In the genomic region with DNA sequence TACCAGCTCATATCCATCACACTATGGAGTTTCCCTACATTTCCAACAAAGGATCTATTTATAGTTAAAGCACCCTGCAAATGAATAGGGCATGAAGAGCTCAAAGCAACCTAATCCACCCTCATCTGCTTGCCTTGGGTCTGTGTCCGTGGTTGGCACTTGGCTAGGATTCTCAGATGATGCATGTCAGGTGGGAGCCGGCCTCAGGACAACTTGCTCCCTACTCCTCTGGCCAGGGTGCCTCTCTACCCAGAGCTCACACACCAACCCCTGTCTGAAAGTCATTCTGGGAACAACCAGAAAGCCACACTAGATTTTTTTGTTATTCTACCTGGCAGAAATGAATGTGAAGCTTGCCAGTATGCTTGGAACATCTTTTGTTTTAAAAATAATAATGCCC, we compare ENCODE assay signal across 13 cellular contexts. TPM values are rescaled to one million over a fixed set of nuclear protein-coding genes. Genes with fewer than 3 reads are reported as not detected.
DNase-seq lines count a peak whose midpoint lies in the region; ATAC-seq, FAIRE-seq and TF ChIP-seq lines count a peak whose summit lies in the region.
"Had no signal": no experiment of that assay in that cellular context is flagged by ENCODE, and none has a peak within 500 bp of the region (broad histone marks: within the 10 kb centered on the region; RNA-seq: fewer than 3 reads in every experiment).

No MANE protein-coding gene starts in this region.

- no peak overlapping the region for H3K4me3 ChIP-seq in gastroesophageal sphincter
- H3K4me3 ChIP-seq in small intestine (ENCODE audit: low read depth in 1 of 2, low read length in 2 of 2): no peak overlapping the region
- H3K4me3 ChIP-seq: sigmoid colon had no signal

- H3K9me3 ChIP-seq in gastroesophageal sphincter (no peaks in the 10 kb centered on the region), small intestine (ENCODE audit: control insufficient read depth, low read depth) (no peaks in the 10 kb centered on the region)
- H3K9me3 ChIP-seq: sigmoid colon had no signal

- H3K36me3 Mint-ChIP-seq in T-helper 1 cell treated with Interleukin-12 subunit alpha and Interleukin-12 subunit beta and Interleukin-4 antibody, amounts not matched to agents 30 μg/mL and 1 μg/mL, for 36 hours (ENCODE audit: low read depth): peaks cover 24% of the 10 kb centered on the region

- no peaks in the 10 kb centered on the region for H3K9me3 Mint-ChIP-seq in T-helper 1 cell treated with Interleukin-12 subunit alpha and Interleukin-12 subunit beta and Interleukin-4 antibody, amounts not matched to agents 30 μg/mL and 1 μg/mL, for 36 hours

- peak; percentile 23 for DNase-seq in NCI-H345 (lab: John Stamatoyannopoulos, UW)
- no peak for DNase-seq in NCI-H345 treated with DMSO at 0.1 percent for 48 hours (lab: John Stamatoyannopoulos, UW; ENCODE audit: unreplicated experiment)
- DNase-seq in small intestine: no peak
- no peak for DNase-seq in hypothalamus (lab: John Stamatoyannopoulos, UW)
- DNase-seq in mucosa of gallbladder (ENCODE audit: low spot score): no peak
- DNase-seq in NCI-H1694 treated with DMSO at 0.1 percent for 48 hours (lab: John Stamatoyannopoulos, UW): no peak
- DNase-seq: activated effector memory CD4-positive, alpha-beta T cell treated with Interleukin-2 at 50 U/mL for 16 hours; dorsolateral prefrontal cortex; NCI-H1105 treated with DMSO at 0.1 percent for 48 hours; sigmoid colon; T1000 had no signal

- no peaks in the 10 kb centered on the region for H3K27me3 ChIP-seq in gastroesophageal sphincter
- H3K27me3 ChIP-seq in small intestine (ENCODE audit: control insufficient read depth in 2 of 2, insufficient read depth in 2 of 2, low read length in 2 of 2): no peaks in the 10 kb centered on the region
- H3K27me3 ChIP-seq: dorsolateral prefrontal cortex, sigmoid colon had no signal

- WGBS in gastroesophageal sphincter (ENCODE audit: low coverage in 1 of 2), 2 donors: 50% methylated on average over 1 of the region's 2 CpGs; no CpG with 5 or more reads in 1 of the 2 donors
- WGBS in small intestine, 3 donors: 69 to 79% (median 72%) methylated on average over 2 of the region's 2 CpGs

- H3K4me3 Mint-ChIP-seq in T-helper 1 cell treated with Interleukin-12 subunit alpha and Interleukin-12 subunit beta and Interleukin-4 antibody, amounts not matched to agents 30 μg/mL and 1 μg/mL, for 36 hours: peak overlapping the region; percentile 60

- H3K4me1 ChIP-seq in gastroesophageal sphincter (peaks cover 5 to 57% (median 15%) of the 10 kb centered on the region in 3 donors), small intestine (ENCODE audit: control insufficient read depth in 2 of 2, insufficient read depth in 1 of 2, low read depth in 1 of 2, low read length in 1 of 2) (peaks cover 0 to 10% of the 10 kb centered on the region in 2 donors)

- peak overlapping the region in 3 of 4 donors; percentile 1 to 46 (median 15) for H3K27ac ChIP-seq in gastroesophageal sphincter
- H3K27ac ChIP-seq in small intestine (ENCODE audit: low read depth in 1 of 2, low read length in 1 of 2): peak overlapping the region; percentile 54 to 83

- no peaks in the 10 kb centered on the region for H3K27me3 Mint-ChIP-seq in T-helper 1 cell treated with Interleukin-12 subunit alpha and Interleukin-12 subunit beta and Interleukin-4 antibody, amounts not matched to agents 30 μg/mL and 1 μg/mL, for 36 hours (ENCODE audit: low read depth)

- ATAC-seq in gastroesophageal sphincter: no peak

- TF ChIP-seq CTCF in gastroesophageal sphincter (IDR thresholded peaks at IDR 0.05): no peak

- no peak for TF ChIP-seq EP300 in gastroesophageal sphincter (IDR thresholded peaks at IDR 0.05)

- FAIRE-seq in small intestine (lab: Jason Lieb, UNC): no peak

- H3K4me1 Mint-ChIP-seq in T-helper 1 cell treated with Interleukin-12 subunit alpha and Interleukin-12 subunit beta and Interleukin-4 antibody, amounts not matched to agents 30 μg/mL and 1 μg/mL, for 36 hours (ENCODE audit: low read depth): peaks cover 78% of the 10 kb centered on the region

- peak overlapping the region; percentile 86 for H3K27ac Mint-ChIP-seq in T-helper 1 cell treated with Interleukin-12 subunit alpha and Interleukin-12 subunit beta and Interleukin-4 antibody, amounts not matched to agents 30 μg/mL and 1 μg/mL, for 36 hours

- TF ChIP-seq POLR2A in gastroesophageal sphincter (IDR thresholded peaks at IDR 0.05): no peak

- no peaks in the 10 kb centered on the region for H3K36me3 ChIP-seq in gastroesophageal sphincter
- H3K36me3 ChIP-seq in small intestine (ENCODE audit: control insufficient read depth in 2 of 2, insufficient read depth in 2 of 2, low read length in 2 of 2): no peaks in the 10 kb centered on the region
- H3K36me3 ChIP-seq: sigmoid colon had no signal

RNA-seq across cellular contexts. Expression of gene ARHGEF3, which starts 13.2 kb away (rescaled TPM):
- 10 to 100 TPM; 10.1 to 21.6 (median 10.5) TPM for total RNA-seq in gastroesophageal sphincter
- 1 to 10 TPM; 1.6 to 9.0 (median 4.6) TPM for polyA plus RNA-seq in small intestine
- 44.5 TPM for total RNA-seq in mucosa of gallbladder
